ENCODE assay signal across 21 cellular contexts in genomic region chr12:120093336-120093591, GRCh38. TPM values are rescaled to one million over a fixed set of nuclear protein-coding genes. Genes with fewer than 3 reads are reported as not detected.
DNase-seq lines count a peak whose midpoint lies in the region; ATAC-seq and TF ChIP-seq lines count a peak whose summit lies in the region.
"Had no signal": no experiment of that assay in that cellular context is flagged by ENCODE, and none has a peak within 500 bp of the region (broad histone marks: within the 10 kb centered on the region; RNA-seq: fewer than 3 reads in every experiment).

No MANE protein-coding gene starts in this region.

- H3K4me1 ChIP-seq in DND-41 (ENCODE audit: insufficient read depth, low read length) (no peaks in the 10 kb centered on the region), HUES64 (ENCODE audit: insufficient read depth, low read length) (peaks cover 32% of the 10 kb centered on the region), MM.1S (ENCODE audit: low read length) (no peaks in the 10 kb centered on the region), prostate gland (replicated peaks) (no peaks in the 10 kb centered on the region), OCI-LY7 (ENCODE audit: insufficient read depth, low read length, poor library complexity, severe bottlenecking) (no peaks in the 10 kb centered on the region)
- H3K4me1 ChIP-seq: body of pancreas, colonic mucosa, suprapubic skin had no signal

- peaks cover 9% of the 10 kb centered on the region for H3K36me3 Mint-ChIP-seq in nephron progenitor cell (ENCODE audit: low read depth)

- peaks cover 51% of the 10 kb centered on the region for H3K36me3 ChIP-seq in DND-41 (ENCODE audit: insufficient read depth, low read length)
- H3K36me3 ChIP-seq in HUES64 (ENCODE audit: insufficient read depth, low read length), result peaks cover 15% of the 10 kb centered on the region
- H3K36me3 ChIP-seq in MM.1S (replicated peaks; ENCODE audit: insufficient read depth, low read length), result no peaks in the 10 kb centered on the region
- H3K36me3 ChIP-seq in prostate gland, result peaks cover 0 to 10% of the 10 kb centered on the region in 2 donors
- H3K36me3 ChIP-seq in OCI-LY7 (ENCODE audit: insufficient read depth, low read length), result peaks cover 70% of the 10 kb centered on the region
- peaks cover 28% of the 10 kb centered on the region for H3K36me3 ChIP-seq in brain microvascular endothelial cell (replicated peaks)

- TF ChIP-seq POLR2A in prostate gland (IDR thresholded peaks at IDR 0.05), result no peak

- DNase-seq in DND-41 (no peak), nephron progenitor cell (no peak), MM.1S (no peak), prostate gland (ENCODE audit: low spot score) (no peak), OCI-LY7 (ENCODE audit: low spot score) (no peak), brain microvascular endothelial cell (no peak)
- DNase-seq: activated naive CD4-positive, alpha-beta T cell treated with anti-CD3 and anti-CD28 coated beads, Interleukin-2, amount 50 U/mL, for 16 hours; CD4-positive, CD25-positive, alpha-beta regulatory T cell; colonic mucosa; HFFc6; hippocampal formation; Karpas-422; naive thymus-derived CD8-positive, alpha-beta T cell; NCI-H1092 treated with DMSO at 0.1 percent for 48 hours; T-cell had no signal

- H3K9me3 ChIP-seq in DND-41 (ENCODE audit: insufficient read depth, low read length, severe bottlenecking) (no peaks in the 10 kb centered on the region), HUES64 (ENCODE audit: insufficient read depth, low read depth, low read length) (no peaks in the 10 kb centered on the region), MM.1S (replicated peaks; ENCODE audit: insufficient read depth, low read length) (no peaks in the 10 kb centered on the region), prostate gland (no peaks in the 10 kb centered on the region), OCI-LY7 (ENCODE audit: low read length) (no peaks in the 10 kb centered on the region)
- H3K9me3 ChIP-seq: body of pancreas, colonic mucosa, suprapubic skin had no signal

- no peak overlapping the region for H3K4me2 ChIP-seq in DND-41 (ENCODE audit: insufficient read depth, low read length)
- H3K4me2 ChIP-seq in MM.1S (ENCODE audit: low read depth, low read length), result no peak overlapping the region
- no peak overlapping the region for H3K4me2 ChIP-seq in OCI-LY7 (ENCODE audit: low read length)
- H3K4me2 ChIP-seq: smooth muscle cell had no signal

- WGBS in HUES64, result 54% methylated on average over 4 of the region's 4 CpGs
- WGBS in prostate gland, result 90% methylated on average over 3 of the region's 4 CpGs

- peak overlapping the region; percentile 61 for H3K27ac Mint-ChIP-seq in nephron progenitor cell
- H3K27ac Mint-ChIP-seq: CD4-positive, CD25-positive, alpha-beta regulatory T cell; HFFc6; memory B cell; T-cell had no signal

- H3K9me3 Mint-ChIP-seq in nephron progenitor cell, result no peaks in the 10 kb centered on the region
- H3K9me3 Mint-ChIP-seq: CD4-positive, CD25-positive, alpha-beta regulatory T cell; HFFc6; memory B cell; naive thymus-derived CD8-positive, alpha-beta T cell; T-cell had no signal

- BruUV-seq in OCI-LY7 (replicated peaks; lab: Mats Ljungman, UMichigan), result no TSS peak

- H3K27me3 ChIP-seq in DND-41 (ENCODE audit: insufficient read depth, low read length, poor library complexity) (no peaks in the 10 kb centered on the region), HUES64 (ENCODE audit: insufficient read depth, low read length) (no peaks in the 10 kb centered on the region), MM.1S (replicated peaks; ENCODE audit: insufficient read depth, low read length) (no peaks in the 10 kb centered on the region), prostate gland (replicated peaks; ENCODE audit: insufficient read depth) (no peaks in the 10 kb centered on the region), brain microvascular endothelial cell (replicated peaks) (no peaks in the 10 kb centered on the region)
- H3K27me3 ChIP-seq: body of pancreas, colonic mucosa, suprapubic skin had no signal

- H3K27me3 Mint-ChIP-seq in nephron progenitor cell (ENCODE audit: low read depth, poor library complexity), result peaks cover 7% of the 10 kb centered on the region
- H3K27me3 Mint-ChIP-seq: CD4-positive, CD25-positive, alpha-beta regulatory T cell; naive thymus-derived CD8-positive, alpha-beta T cell; T-cell had no signal

- no peak overlapping the region for H3K9ac ChIP-seq in DND-41 (ENCODE audit: low read depth, low read length)
- peak overlapping the region; percentile 48 for H3K9ac ChIP-seq in HUES64 (ENCODE audit: low read depth, low read length)
- no peak overlapping the region for H3K9ac ChIP-seq in MM.1S (ENCODE audit: low read length)

- no peak overlapping the region for H3K4me3 ChIP-seq in DND-41 (ENCODE audit: low read depth in 1 of 2, low read length in 2 of 2)
- no peak overlapping the region for H3K4me3 ChIP-seq in HUES64 (ENCODE audit: low read length)
- H3K4me3 ChIP-seq in MM.1S (ENCODE audit: low read length), result no peak overlapping the region
- no peak overlapping the region for H3K4me3 ChIP-seq in prostate gland
- H3K4me3 ChIP-seq in OCI-LY7 (ENCODE audit: low read depth, low read length, poor library complexity, severe bottlenecking), result no peak overlapping the region
- H3K4me3 ChIP-seq in brain microvascular endothelial cell (ENCODE audit: low read depth, low read length), result no peak overlapping the region
- H3K4me3 ChIP-seq: body of pancreas, colonic mucosa, smooth muscle cell, suprapubic skin had no signal

- POLR2A ChIA-PET in OCI-LY7 (lab: Charles Lee), result interaction anchor here (1.5 kb wide), 1 partner anchor 16 kb away, joined by 3 read pairs; no protein-coding TSS in a partner anchor

- H2AFZ ChIP-seq in DND-41 (ENCODE audit: low read depth, low read length) (no peak overlapping the region), MM.1S (ENCODE audit: low read length) (no peak overlapping the region), OCI-LY7 (ENCODE audit: low read length) (no peak overlapping the region)

- H3K27ac ChIP-seq in DND-41 (ENCODE audit: low read length) (no peak overlapping the region), HUES64 (ENCODE audit: low read depth, low read length) (peak overlapping the region; percentile 87), cingulate gyrus (ENCODE audit: low read depth, low read length) (peak overlapping the region; percentile 4), MM.1S (ENCODE audit: low read length) (no peak overlapping the region), prostate gland (no peak overlapping the region), OCI-LY7 (ENCODE audit: low read depth, low read length, poor library complexity, severe bottlenecking) (no peak overlapping the region), brain microvascular endothelial cell (no peak overlapping the region)
- H3K27ac ChIP-seq: body of pancreas, colonic mucosa, suprapubic skin had no signal

- H3K79me2 ChIP-seq in DND-41 (ENCODE audit: insufficient read depth, low read length) (no peaks in the 10 kb centered on the region), MM.1S (ENCODE audit: low read length) (no peaks in the 10 kb centered on the region; the same call in 1 of the 2 replicates), OCI-LY7 (ENCODE audit: insufficient read depth, low read depth, low read length) (no peaks in the 10 kb centered on the region)

- CTCF ChIA-PET in OCI-LY7 (lab: Charles Lee; ENCODE audit: unreplicated experiment), result no interaction called here

- H3K4me1 Mint-ChIP-seq in nephron progenitor cell, result peaks cover 71% of the 10 kb centered on the region

- intact Hi-C loops in prostate gland (cut with DNase I) (no loop called here), OCI-LY7 (cut with micrococcal nuclease; ENCODE audit: unreplicated experiment) (no loop called here)

- H3K9me2 ChIP-seq in MM.1S (replicated peaks; ENCODE audit: insufficient read depth, low read length), result no peaks in the 10 kb centered on the region
- no peaks in the 10 kb centered on the region for H3K9me2 ChIP-seq in OCI-LY7 (ENCODE audit: insufficient read depth, low read length)

- no peak overlapping the region for H3K4me3 Mint-ChIP-seq in nephron progenitor cell
- H3K4me3 Mint-ChIP-seq: CD4-positive, CD25-positive, alpha-beta regulatory T cell; HFFc6; memory B cell; naive thymus-derived CD8-positive, alpha-beta T cell; T-cell had no signal

- H4K20me1 ChIP-seq in DND-41 (ENCODE audit: insufficient read depth, low read length), result peaks cover 9% of the 10 kb centered on the region; the same call in 1 of the 2 replicates
- H4K20me1 ChIP-seq in MM.1S (ENCODE audit: insufficient read depth, low read length), result no peaks in the 10 kb centered on the region
- no peaks in the 10 kb centered on the region for H4K20me1 ChIP-seq in OCI-LY7 (ENCODE audit: insufficient read depth, low read length)

- TF ChIP-seq CTCF in DND-41 (IDR thresholded peaks at IDR 0.05; ENCODE audit: borderline replicate concordance, extremely low read depth, low read length, poor library complexity, severe bottlenecking), result no peak
- TF ChIP-seq CTCF in nephron progenitor cell (IDR thresholded peaks at IDR 0.05), result no peak
- TF ChIP-seq CTCF in MM.1S (IDR thresholded peaks at IDR 0.05; ENCODE audit: low read length), result no peak
- TF ChIP-seq CTCF in prostate gland (IDR thresholded peaks at IDR 0.05), result no peak
- no peak for TF ChIP-seq CTCF in OCI-LY7 (conservative IDR thresholded peaks at IDR 0.05; ENCODE audit: low read length)
- TF ChIP-seq CTCF in brain microvascular endothelial cell (IDR thresholded peaks at IDR 0.05; ENCODE audit: low read depth, low read length, missing control alignments), result no peak

- no peaks in the 10 kb centered on the region for H3F3A ChIP-seq in MM.1S (ENCODE audit: insufficient read depth, low read length)

- ATAC-seq in DND-41 (ENCODE audit: insufficient read depth, low read depth), result 0 out of 3 replicates have a peak, but pooled peaks have one; percentile 8
- ATAC-seq: body of pancreas had no signal

- in situ Hi-C loops in brain microvascular endothelial cell (cut with HindIII; ENCODE audit: low pct_ligation_motif_present, low sequenced_read_pairs), result no loop called here

RNA-seq across cellular contexts. Expression of gene RAB35, which starts 23.3 kb away (rescaled TPM):
- polyA plus RNA-seq in HUES64 (2013, experiment 1 of 2), result 34.7 TPM
- 29.9 TPM for polyA plus RNA-seq in HUES64 (2013, experiment 2 of 2)
- total RNA-seq in prostate gland, result 10 to 100 TPM; 26.6 to 41.1 TPM
- 30.9 and 42.2 TPM in 2 replicates for total RNA-seq in OCI-LY7 (2014; rRNA removed; shearing (Covaris generic))
- total RNA-seq in OCI-LY7 (2022), result 71.1 and 85.9 TPM in 2 replicates

Comparison
In these comparisons a context has a peak if more than half of its experiments do, and no peak if none do; other contexts are left out.
1. H3K27ac ChIP-seq: peak in HUES64 (single experiment) and cingulate gyrus (single experiment); none in DND-41 (single experiment), MM.1S (single experiment), prostate gland (0 of 2), OCI-LY7 (single experiment) and brain microvascular endothelial cell (single experiment).